Comparison of ENCODE assay signal across 18 cellular contexts in the genomic region with DNA sequence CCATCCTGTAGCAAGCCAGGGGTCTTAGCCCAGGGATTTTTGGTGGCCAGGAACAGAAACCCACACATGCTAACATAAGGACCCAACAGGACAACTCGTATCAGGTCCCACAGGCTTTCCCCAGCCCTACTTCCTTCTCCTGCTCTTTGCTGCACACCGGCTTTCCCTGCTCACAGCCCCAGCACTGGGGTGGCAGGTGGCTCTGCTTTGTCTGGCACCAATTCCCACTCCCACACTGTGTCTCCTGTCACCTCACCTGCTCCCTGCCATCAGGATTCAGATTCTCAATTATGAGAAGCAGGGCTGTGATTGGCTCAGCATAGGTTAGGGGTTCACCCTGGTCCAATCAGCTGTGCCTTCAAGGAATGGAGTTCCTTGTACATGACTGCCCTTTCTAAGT.
"Had no signal": no experiment of that assay in that cellular context is flagged by ENCODE, and none has a peak within 500 bp of the region (broad histone marks: within the 10 kb centered on the region; RNA-seq: fewer than 3 reads in every experiment).

No MANE protein-coding gene starts in this region.

- H3K27ac Mint-ChIP-seq: activated B cell treated with CpG ODN at 0.5 μM for 24 hours; activated CD4-positive, alpha-beta memory T cell treated with anti-CD3 and anti-CD28 coated beads, Interleukin-2, amount 10 ng/mL, durations not matched to agents 7 days and 5 days; activated naive CD4-positive, alpha-beta T cell treated with anti-CD3 and anti-CD28 coated beads, Interleukin-2, amount 10 ng/mL, durations not matched to agents 7 days and 5 days; activated naive CD8-positive, alpha-beta T cell treated with anti-CD3 and anti-CD28 coated beads, Interleukin-2, amount 50 U/mL, for 24 hours; brain; naive thymus-derived CD8-positive, alpha-beta T cell; T-helper 2 cell treated with Interferon-gamma antibody and Interleukin-4, amounts not matched to agents 5 μg/mL and 100 μg/mL, for 36 hours had no signal

- H3K27me3 Mint-ChIP-seq: activated CD4-positive, alpha-beta memory T cell treated with anti-CD3 and anti-CD28 coated beads, Interleukin-2, amount 10 ng/mL, durations not matched to agents 7 days and 5 days had no signal

- H3K9me3 Mint-ChIP-seq: activated B cell treated with CpG ODN at 0.5 μM for 24 hours; activated CD4-positive, alpha-beta memory T cell treated with anti-CD3 and anti-CD28 coated beads, Interleukin-2, amount 10 ng/mL, durations not matched to agents 7 days and 5 days; activated naive CD4-positive, alpha-beta T cell treated with anti-CD3 and anti-CD28 coated beads, Interleukin-2, amount 10 ng/mL, durations not matched to agents 7 days and 5 days; activated naive CD8-positive, alpha-beta T cell treated with anti-CD3 and anti-CD28 coated beads, Interleukin-2, amount 50 U/mL, for 24 hours; activated T-cell treated with anti-CD3 and anti-CD28 coated beads, Interleukin-2, amount 50 U/mL, for 4 hours; naive thymus-derived CD8-positive, alpha-beta T cell; stimulated activated naive CD8-positive, alpha-beta T cell treated with anti-CD3 and anti-CD28 coated beads, Interleukin-15, amount 100 ng/mL, for 72 hours; T-helper 2 cell treated with Interferon-gamma antibody and Interleukin-4, amounts not matched to agents 5 μg/mL and 100 μg/mL, for 36 hours had no signal

- H3K4me1 Mint-ChIP-seq: activated B cell treated with CpG ODN at 0.5 μM for 24 hours; activated CD4-positive, alpha-beta memory T cell treated with anti-CD3 and anti-CD28 coated beads, Interleukin-2, amount 10 ng/mL, durations not matched to agents 7 days and 5 days; activated naive CD4-positive, alpha-beta T cell treated with anti-CD3 and anti-CD28 coated beads, Interleukin-2, amount 10 ng/mL, durations not matched to agents 7 days and 5 days; activated naive CD8-positive, alpha-beta T cell treated with anti-CD3 and anti-CD28 coated beads, Interleukin-2, amount 50 U/mL, for 24 hours; stimulated activated naive CD8-positive, alpha-beta T cell treated with anti-CD3 and anti-CD28 coated beads, Interleukin-15, amount 100 ng/mL, for 72 hours had no signal

- H3K36me3 Mint-ChIP-seq: activated naive CD4-positive, alpha-beta T cell treated with anti-CD3 and anti-CD28 coated beads, Interleukin-2, amount 10 ng/mL, durations not matched to agents 7 days and 5 days; brain had no signal

- FAIRE-seq: pancreas, TTC549 had no signal

- H3K4me3 Mint-ChIP-seq: activated B cell treated with CpG ODN at 0.5 μM for 24 hours; activated CD4-positive, alpha-beta memory T cell treated with anti-CD3 and anti-CD28 coated beads, Interleukin-2, amount 10 ng/mL, durations not matched to agents 7 days and 5 days; activated naive CD4-positive, alpha-beta T cell treated with anti-CD3 and anti-CD28 coated beads, Interleukin-2, amount 10 ng/mL, durations not matched to agents 7 days and 5 days; activated naive CD8-positive, alpha-beta T cell treated with anti-CD3 and anti-CD28 coated beads, Interleukin-2, amount 50 U/mL, for 24 hours; activated T-cell treated with anti-CD3 and anti-CD28 coated beads, Interleukin-2, amount 50 U/mL, for 4 hours; brain; naive thymus-derived CD8-positive, alpha-beta T cell; stimulated activated naive CD8-positive, alpha-beta T cell treated with anti-CD3 and anti-CD28 coated beads, Interleukin-15, amount 100 ng/mL, for 72 hours; T-helper 2 cell treated with Interferon-gamma antibody and Interleukin-4, amounts not matched to agents 5 μg/mL and 100 μg/mL, for 36 hours had no signal

- DNase-seq: activated B cell treated with CpG ODN at 0.5 μM for 24 hours; activated CD4-positive, alpha-beta memory T cell treated with anti-CD3 and anti-CD28 coated beads, Interleukin-2, amount 10 ng/mL, durations not matched to agents 7 days and 5 days; activated CD4-positive, alpha-beta T cell treated with anti-CD3 and anti-CD28 coated beads for 4 hours; activated effector memory CD4-positive, alpha-beta T cell treated with Interleukin-2 at 50 U/mL for 16 hours; activated naive CD4-positive, alpha-beta T cell treated with anti-CD3 and anti-CD28 coated beads, Interleukin-2, amount 10 ng/mL, durations not matched to agents 7 days and 5 days; activated naive CD8-positive, alpha-beta T cell treated with anti-CD3 and anti-CD28 coated beads, Interleukin-2, amount 50 U/mL, for 24 hours; activated T-cell treated with anti-CD3 and anti-CD28 coated beads, Interleukin-2, amount 50 U/mL, for 4 hours; anterior cingulate cortex; effector CD4-positive, alpha-beta T cell; mesendoderm; naive thymus-derived CD8-positive, alpha-beta T cell; pancreas; stimulated activated CD4-positive, alpha-beta T cell treated with anti-CD3 and anti-CD28 coated beads, Interleukin-4, amount 100 ng/mL, for 1 hour; stimulated activated naive CD8-positive, alpha-beta T cell treated with anti-CD3 and anti-CD28 coated beads, Interleukin-15, amount 100 ng/mL, for 72 hours; trophoblast cell had no signal
